In genomic region chr16:57531253-57531575, GRCh38 we compare ENCODE assay signal across 14 cellular contexts. TPM values are rescaled to one million over a fixed set of nuclear protein-coding genes. Genes with fewer than 3 reads are reported as not detected.
DNase-seq lines count a peak whose midpoint lies in the region; ATAC-seq, FAIRE-seq and TF ChIP-seq lines count a peak whose summit lies in the region.
"Had no signal": no experiment of that assay in that cellular context is flagged by ENCODE, and none has a peak within 500 bp of the region (broad histone marks: within the 10 kb centered on the region; RNA-seq: fewer than 3 reads in every experiment).

No MANE protein-coding gene starts in this region.

- peak overlapping the region; percentile 98 for H3K27ac Mint-ChIP-seq in activated T-helper 17 cell treated with anti-CD3 and anti-CD28 coated beads, Interleukin-2, amount 50 U/mL, for 72 hours
- H3K27ac Mint-ChIP-seq in naive B cell, result peak overlapping the region in 5 of 6 donors; percentile 18 to 95 (median 83)
- H3K27ac Mint-ChIP-seq: progenitor cell of endocrine pancreas had no signal

- no peaks in the 10 kb centered on the region for H3K9me3 ChIP-seq in BLaER1

- no peak overlapping the region for H3K4me3 ChIP-seq in BLaER1
- H3K4me3 ChIP-seq: GM23248 had no signal

- H3K9me3 Mint-ChIP-seq in activated T-helper 17 cell treated with anti-CD3 and anti-CD28 coated beads, Interleukin-2, amount 50 U/mL, for 72 hours, result no peaks in the 10 kb centered on the region
- no peaks in the 10 kb centered on the region for H3K9me3 Mint-ChIP-seq in naive B cell

- peak overlapping the region; percentile 90 for H3K4me3 Mint-ChIP-seq in activated T-helper 17 cell treated with anti-CD3 and anti-CD28 coated beads, Interleukin-2, amount 50 U/mL, for 72 hours
- H3K4me3 Mint-ChIP-seq in naive B cell, result peak overlapping the region; percentile 22 to 90 (median 76)

- no peak for TF ChIP-seq POLR2A in GM12891 (IDR thresholded peaks at IDR 0.05; ENCODE audit: low read depth, low read length)

- no peaks in the 10 kb centered on the region for H3K27me3 Mint-ChIP-seq in activated T-helper 17 cell treated with anti-CD3 and anti-CD28 coated beads, Interleukin-2, amount 50 U/mL, for 72 hours
- no peaks in the 10 kb centered on the region for H3K27me3 Mint-ChIP-seq in naive B cell

- no peak overlapping the region for H3K9ac ChIP-seq in BLaER1
- H3K9ac ChIP-seq: GM23248 had no signal

- no peak for ATAC-seq in activated T-helper 17 cell treated with anti-CD3 and anti-CD28 coated beads, Interleukin-2, amount 50 U/mL, for 72 hours (replicated peaks)
- ATAC-seq in naive B cell (ENCODE audit: low read depth in 2 of 2) (no peak), GM18868 (IDR thresholded peaks at IDR 0.05; ENCODE audit: unreplicated experiment) (no peak), GM21529 (IDR thresholded peaks at IDR 0.05; ENCODE audit: unreplicated experiment) (no peak), GM18519 (IDR thresholded peaks at IDR 0.05; ENCODE audit: low FRiP score, unreplicated experiment) (no peak), HG03095 (IDR thresholded peaks at IDR 0.05; ENCODE audit: unreplicated experiment) (no peak)

- peaks cover 8% of the 10 kb centered on the region for H3K36me3 Mint-ChIP-seq in activated T-helper 17 cell treated with anti-CD3 and anti-CD28 coated beads, Interleukin-2, amount 50 U/mL, for 72 hours (ENCODE audit: low read depth)
- H3K36me3 Mint-ChIP-seq in naive B cell, result no peaks in the 10 kb centered on the region

- peaks cover 16% of the 10 kb centered on the region for H3K36me3 ChIP-seq in BLaER1

- H3K27me3 ChIP-seq in BLaER1, result no peaks in the 10 kb centered on the region

- no peak for DNase-seq in GM12891 (ENCODE audit: insufficient read length, low spot score)
- no peak for DNase-seq in naive B cell
- DNase-seq: activated CD4-positive, alpha-beta T cell treated with anti-CD3 and anti-CD28 coated beads, Interleukin-2, amount 50 U/mL, for 48 hours; GM23248; NCI-H774; stimulated activated CD4-positive, alpha-beta T cell treated with anti-CD3 and anti-CD28 coated beads, Interleukin-4, amount 100 ng/mL, for 1 hour had no signal

- peak; percentile 71 for FAIRE-seq in GM12891 (lab: Jason Lieb, UNC)

- peaks cover 49% of the 10 kb centered on the region for H3K4me1 Mint-ChIP-seq in activated T-helper 17 cell treated with anti-CD3 and anti-CD28 coated beads, Interleukin-2, amount 50 U/mL, for 72 hours
- H3K4me1 Mint-ChIP-seq in naive B cell, result peaks cover 58 to 63% (median 60%) of the 10 kb centered on the region in 3 donors

- peak overlapping the region; percentile 83 for H3K4me2 ChIP-seq in BLaER1

- peak overlapping the region; percentile 72 for H3K27ac ChIP-seq in BLaER1
- H3K27ac ChIP-seq: GM23248 had no signal

- peaks cover 72% of the 10 kb centered on the region for H3K4me1 ChIP-seq in BLaER1

- no peaks in the 10 kb centered on the region for H4K20me1 ChIP-seq in BLaER1

TF ChIP-seq in GM12891, 5 proteins besides CTCF, POLR2A, EP300 and RAD21:
- TF ChIP-seq TAF1 (IDR thresholded peaks at IDR 0.05; ENCODE audit: low read depth, low read length) (no peak), SPI1 (IDR thresholded peaks at IDR 0.05; ENCODE audit: low read depth, low read length) (peak; percentile 35; the same call in 1 of the 2 replicates)
TF ChIP-seq in GM12891: peak in this region for 1.

RNA-seq across cellular contexts. Expression of gene CCDC102A, which starts 5.2 kb away (rescaled TPM):
- polyA plus RNA-seq in GM12891 (2012; ENCODE audit: low read depth, missing spikeins), result 7.6 TPM
- total RNA-seq in activated T-helper 17 cell treated with anti-CD3 and anti-CD28 coated beads, Interleukin-2, amount 50 U/mL, for 72 hours, result 10 to 100 TPM; 16.7 to 21.2 TPM
- 10 to 100 TPM in 2 of 6 donors, 1 to 10 TPM in 4; 3.8 to 13.8 (median 9.3) TPM for polyA plus RNA-seq in naive B cell (ENCODE audit: low read depth in 6 of 6)

RNA-seq across cellular contexts. Expression of gene ADGRG5, which starts 11.2 kb away (rescaled TPM):
- 58.0 TPM for polyA plus RNA-seq in GM12891 (2012; ENCODE audit: low read depth, missing spikeins)
- total RNA-seq in activated T-helper 17 cell treated with anti-CD3 and anti-CD28 coated beads, Interleukin-2, amount 50 U/mL, for 72 hours, result 10 to 100 TPM; 13.7 to 36.9 TPM
- polyA plus RNA-seq in naive B cell (ENCODE audit: low read depth in 6 of 6), result 10 to 100 TPM; 15.2 to 36.4 (median 18.9) TPM
- total RNA-seq: bronchial epithelial cell, GM23248 had no signal

RNA-seq across cellular contexts. Expression of gene DOK4, which starts 44.9 kb away (rescaled TPM):
- polyA plus RNA-seq in GM12891 (2012; ENCODE audit: low read depth, missing spikeins), result 7.8 TPM
- 10 to 100 TPM in 1 of 2 donors, 1 to 10 TPM in 1; 6.4 to 16.8 TPM for total RNA-seq in activated T-helper 17 cell treated with anti-CD3 and anti-CD28 coated beads, Interleukin-2, amount 50 U/mL, for 72 hours
- 1 to 10 TPM in 4 of 6 donors, under 1 TPM in 1, not detected in 1; 0.22 to 2.1 (median 1.4) TPM for polyA plus RNA-seq in naive B cell (ENCODE audit: low read depth in 6 of 6)
